8 cellular contexts compared by ENCODE assay signal in genomic region chr12:46372131-46372851, GRCh38. TPM values are rescaled to one million over a fixed set of nuclear protein-coding genes. Genes with fewer than 3 reads are reported as not detected.
A peak's percentile ranks its signal among the peaks of the same experiment; 100 is the strongest.
DNase-seq lines count a peak whose midpoint lies in the region; TF ChIP-seq lines count a peak whose summit lies in the region.

SLC38A2 (minus strand) TSS chr12:46372773; CDS start chr12:46371293, 1,480 bp downstream.

- H3K9me3 ChIP-seq in OCI-LY3 (ENCODE audit: insufficient read depth, low read length): no peaks in the 10 kb centered on the region

- in situ Hi-C loops in Caki2 (cut with HindIII; ENCODE audit: low pct_unique_long_range_greater_than_20kb, low sequenced_read_pairs): no loop called here

- peak within 1 kb of the TSS; percentile 92 for H3K4me3 ChIP-seq in OCI-LY3 (ENCODE audit: low read length)

- H3K36me3 ChIP-seq in OCI-LY3 (replicated peaks; ENCODE audit: low read depth, low read length): peaks cover 43% of the 10 kb centered on the region

- DNase-seq in Caki2 (ENCODE audit: low read depth) (peak; percentile 85), GM20000 (ENCODE audit: low spot score) (peak; percentile 99), HT1080 (ENCODE audit: low read depth) (peak; percentile 94), activated T-cell treated with anti-CD3 and anti-CD28 coated beads for 48 hours (ENCODE audit: low read depth) (peak; percentile 94), epithelial cell of prostate (ENCODE audit: low read depth, low spot score) (no peak), mucosa of gallbladder (ENCODE audit: low spot score) (peak; percentile 98)
- DNase-seq in stimulated activated CD8-positive, alpha-beta memory T cell treated with anti-CD3 and anti-CD28 coated beads, Interleukin-4, amount 100 ng/mL, for 48 hours: peak; percentile 99

- H3K27ac ChIP-seq in OCI-LY3 (ENCODE audit: low read length) (peak within 1 kb of the TSS; percentile 86), epithelial cell of prostate (peak within 1 kb of the TSS; percentile 98)

- H3K4me2 ChIP-seq in OCI-LY3 (ENCODE audit: low read length): peak within 1 kb of the TSS; percentile 91

- TF ChIP-seq CTCF in GM20000 (IDR thresholded peaks at IDR 0.05; ENCODE audit: extremely low read depth, missing control alignments) (no peak), OCI-LY3 (IDR thresholded peaks at IDR 0.05; ENCODE audit: low read depth, low read length) (no peak)

- peaks cover 42% of the 10 kb centered on the region for H3K4me1 ChIP-seq in OCI-LY3 (ENCODE audit: low read length)

- H3K79me2 ChIP-seq in OCI-LY3 (ENCODE audit: low read length): peaks cover 53% of the 10 kb centered on the region

- H3K27me3 ChIP-seq in OCI-LY3 (ENCODE audit: low read depth, low read length): no peaks in the 10 kb centered on the region

- peak within 1 kb of the TSS; percentile 97 for H3K9ac ChIP-seq in OCI-LY3 (ENCODE audit: low read length)

- H2AFZ ChIP-seq in OCI-LY3 (ENCODE audit: low read depth, low read length): peak within 1 kb of the TSS; percentile 93

- peaks cover 39% of the 10 kb centered on the region for H4K20me1 ChIP-seq in OCI-LY3 (ENCODE audit: insufficient read depth, low read length)

RNA-seq across cellular contexts. Expression of gene SLC38A2, which starts in this region (rescaled TPM):
- total RNA-seq in Caki2 (2014; rRNA removed; shearing (Covaris generic); ENCODE audit: low replicate concordance): 77.2 and 80.3 TPM in 2 replicates
- 157 and 204 TPM in 2 replicates for total RNA-seq in HT1080 (2014; rRNA removed; shearing (Covaris generic))
- 129 and 174 TPM in 2 replicates for polyA plus RNA-seq in HT1080 (2015; cell fraction: cytosol; rRNA removed)
- polyA plus RNA-seq in HT1080 (2015; cell fraction: nucleus; rRNA removed): 976 and 1,143 TPM in 2 replicates
- total RNA-seq in mucosa of gallbladder: 137 TPM
